9 cellular contexts compared by ENCODE assay signal in genomic region chrX:53714580-53715335, GRCh38. TPM values are rescaled to one million over a fixed set of nuclear protein-coding genes. Genes with fewer than 3 reads are reported as not detected.
DNase-seq lines count a peak whose midpoint lies in the region; TF ChIP-seq lines count a peak whose summit lies in the region.
"Had no signal": no experiment of that assay in that cellular context is flagged by ENCODE, and none has a peak within 500 bp of the region (broad histone marks: within the 10 kb centered on the region; RNA-seq: fewer than 3 reads in every experiment).

No MANE protein-coding gene starts in this region.

- H3K27me3 ChIP-seq in H7 (ENCODE audit: control insufficient read depth, insufficient read depth, low read length) = no peaks in the 10 kb centered on the region
- no peaks in the 10 kb centered on the region for H3K27me3 ChIP-seq in MG63
- H3K27me3 ChIP-seq in adrenal gland = peaks cover 19% of the 10 kb centered on the region
- H3K27me3 ChIP-seq: cardiac muscle cell had no signal

- intact Hi-C loops in adrenal gland (cut with DNase I) = no loop called here

- WGBS in adrenal gland, 4 donors = 17 to 41% (median 39%) methylated on average over 2 to 4 of the region's 4 CpGs

- in situ Hi-C loops in GM13976 (cut with MboI; ENCODE audit: low sequenced_read_pairs, unreplicated experiment) = no loop called here

- no peaks in the 10 kb centered on the region for H3K4me1 ChIP-seq in adrenal gland (replicated peaks in 1 of 2)

- no peaks in the 10 kb centered on the region for H3K36me3 ChIP-seq in H7 (replicated peaks; ENCODE audit: control insufficient read depth, insufficient read depth, low read length)
- H3K36me3 ChIP-seq in MG63 = no peaks in the 10 kb centered on the region
- no peaks in the 10 kb centered on the region for H3K36me3 ChIP-seq in adrenal gland (replicated peaks in 1 of 2)
- H3K36me3 ChIP-seq: cardiac muscle cell had no signal

- H3K9me3 ChIP-seq in MG63 = no peaks in the 10 kb centered on the region
- no peaks in the 10 kb centered on the region for H3K9me3 ChIP-seq in adrenal gland (replicated peaks in 1 of 3)

- no peak overlapping the region for H3K4me3 ChIP-seq in H7 (ENCODE audit: insufficient read depth, low read depth, low read length)
- no peak overlapping the region for H3K4me3 ChIP-seq in MG63
- H3K4me3 ChIP-seq in adrenal gland = no peak overlapping the region
- H3K4me3 ChIP-seq: cardiac muscle cell had no signal

- H3K27ac ChIP-seq in adrenal gland = no peak overlapping the region
- H3K27ac ChIP-seq: cardiac muscle cell had no signal

- TF ChIP-seq CTCF in GM13976 (IDR thresholded peaks at IDR 0.05; ENCODE audit: borderline replicate concordance, control extremely low read depth, extremely low read depth, insufficient read depth, missing control alignments) (no peak), adrenal gland (IDR thresholded peaks at IDR 0.05) (no peak)

- no peak for TF ChIP-seq POLR2A in adrenal gland (IDR thresholded peaks at IDR 0.05)

- DNase-seq in GM13976 (ENCODE audit: low spot score) = peak; percentile 45
- DNase-seq in H7 = peak; percentile 19
- DNase-seq in MG63 = peak; percentile 17
- peak; percentile 82 for DNase-seq in activated CD8-positive, alpha-beta memory T cell treated with anti-CD3 and anti-CD28 coated beads for 24 hours
- peak; percentile 7 for DNase-seq in iPS DF 19.7 (ENCODE audit: low read depth, low spot score)
- peak in 5 of 6 experiments; percentile 4 to 39 (median 21) for DNase-seq in stimulated activated naive CD4-positive, alpha-beta T cell (lab: John Stamatoyannopoulos, UW)
- no peak for DNase-seq in adrenal gland
- DNase-seq in NCI-H146 treated with DMSO at 0.1 percent for 48 hours (lab: John Stamatoyannopoulos, UW; ENCODE audit: unreplicated experiment) = no peak

RNA-seq across cellular contexts. Expression of gene HUWE1, which starts 28.2 kb away (rescaled TPM):
- 79.9 and 97.4 TPM in 2 replicates for total RNA-seq in H7 (2014; rRNA removed; shearing (Covaris generic))
- total RNA-seq in MG63 (2014; rRNA removed; shearing (Covaris generic); ENCODE audit: low replicate concordance) = 41.6 and 42.2 TPM in 2 replicates
- total RNA-seq in adrenal gland = 100 to 1,000 TPM in 7 of 8 donors, 10 to 100 TPM in 1; 96.5 to 170 (median 139) TPM
- polyA plus RNA-seq in adrenal gland = 100 to 1,000 TPM in 1 of 3 donors, 10 to 100 TPM in 2; 38.4 to 101 (median 47.0) TPM

Comparison
In these comparisons a context has a peak if more than half of its experiments do, and no peak if none do; other contexts are left out.
1. DNase-seq: peak in GM13976 (single experiment), H7 (single experiment), MG63 (single experiment), activated CD8-positive, alpha-beta memory T cell treated with anti-CD3 and anti-CD28 coated beads for 24 hours (single experiment), iPS DF 19.7 (single experiment) and stimulated activated naive CD4-positive, alpha-beta T cell (5 of 6); none in adrenal gland (0 of 7) and NCI-H146 treated with DMSO at 0.1 percent for 48 hours (single experiment).